ENCODE assay signal across 9 cellular contexts in the genomic region with DNA sequence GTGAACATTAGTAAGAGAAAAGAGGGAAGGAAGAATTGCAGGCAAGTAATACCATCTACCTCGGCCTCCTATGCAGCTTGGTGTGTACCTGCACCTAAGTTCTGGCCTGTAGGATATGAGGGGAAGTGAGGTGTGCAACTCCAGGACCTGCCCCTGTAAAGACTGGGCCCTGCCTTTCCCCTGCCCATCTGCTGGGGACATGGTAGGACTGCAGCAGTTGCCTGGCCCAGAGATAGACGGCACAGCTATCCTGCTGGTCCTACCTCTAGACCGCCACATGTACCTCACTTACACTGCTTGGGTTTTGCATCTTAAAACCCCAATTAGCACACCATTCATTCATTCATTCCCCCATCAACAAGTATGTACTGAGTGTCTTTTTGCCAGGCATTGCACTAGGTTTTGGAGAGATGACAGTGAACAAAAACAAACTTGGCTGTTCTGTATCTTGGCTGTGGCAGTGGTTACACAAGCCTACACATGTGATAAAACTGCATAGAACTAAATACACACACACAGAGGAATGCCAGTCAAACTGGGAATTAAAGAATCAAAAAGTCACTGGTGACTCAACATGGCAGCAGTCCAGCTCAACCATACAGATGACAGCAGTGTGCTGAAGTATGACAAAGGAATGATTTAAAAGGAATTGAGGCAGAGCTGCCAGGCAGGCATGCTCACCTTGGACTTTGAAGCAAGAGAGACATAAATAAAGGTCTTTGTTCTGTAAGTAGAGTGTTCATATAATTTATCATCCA. TPM values are rescaled to one million over a fixed set of nuclear protein-coding genes. Genes with fewer than 3 reads are reported as not detected.
DNase-seq lines count a peak whose midpoint lies in the region; ATAC-seq and TF ChIP-seq lines count a peak whose summit lies in the region.
"Had no signal": no experiment of that assay in that cellular context is flagged by ENCODE, and none has a peak within 500 bp of the region (broad histone marks: within the 10 kb centered on the region; RNA-seq: fewer than 3 reads in every experiment).

No MANE protein-coding gene starts in this region.

- H3K4me2 ChIP-seq in Karpas-422 (ENCODE audit: low read depth, low read length, poor library complexity, severe bottlenecking) = no peak overlapping the region

- no peaks in the 10 kb centered on the region for H3K9me2 ChIP-seq in Karpas-422 (replicated peaks; ENCODE audit: insufficient read depth, low read length)

- intact Hi-C loops in colonic mucosa (cut with DNase I) = no loop called here

- H3K9ac ChIP-seq in colonic mucosa (ENCODE audit: low read depth in 2 of 2, low read length in 2 of 2) = peak overlapping the region in 1 of 2 donors; percentile 12
- H3K9ac ChIP-seq in Karpas-422 (ENCODE audit: low read length) = no peak overlapping the region

- H3K4me3 ChIP-seq in colonic mucosa = no peak overlapping the region
- no peak overlapping the region for H3K4me3 ChIP-seq in Karpas-422 (ENCODE audit: low read length)

- ATAC-seq in GM18519 (IDR thresholded peaks at IDR 0.05; ENCODE audit: low FRiP score, unreplicated experiment) = no peak

- peaks cover 11% of the 10 kb centered on the region for H3K79me2 ChIP-seq in Karpas-422 (ENCODE audit: low read length)

- H4K20me1 ChIP-seq in Karpas-422 (ENCODE audit: insufficient read depth, low read depth, low read length) = 0 out of 2 replicates have a peak, but pooled peaks cover 6% of the 10 kb centered on the region

- H3K27ac ChIP-seq in colonic mucosa = peak overlapping the region; percentile 50
- no peak overlapping the region for H3K27ac ChIP-seq in Karpas-422 (ENCODE audit: low read length)
- H3K27ac ChIP-seq: HL-60 had no signal

- H3K36me3 ChIP-seq in colonic mucosa = no peaks in the 10 kb centered on the region
- peaks cover 8% of the 10 kb centered on the region; the same call in 1 of the 2 replicates for H3K36me3 ChIP-seq in Karpas-422 (ENCODE audit: insufficient read depth, low read length)

- H3K4me1 ChIP-seq in colonic mucosa = no peaks in the 10 kb centered on the region
- peaks cover 10% of the 10 kb centered on the region for H3K4me1 ChIP-seq in Karpas-422 (ENCODE audit: low read length)

- no peak for TF ChIP-seq CTCF in colonic mucosa (IDR thresholded peaks at IDR 0.05)

- H3K9me3 ChIP-seq in colonic mucosa (no peaks in the 10 kb centered on the region), Karpas-422 (ENCODE audit: low read length) (no peaks in the 10 kb centered on the region)

- H2AFZ ChIP-seq in Karpas-422 (ENCODE audit: low read length) = no peak overlapping the region

- peak; percentile 69 for DNase-seq in stimulated activated CD4-positive, alpha-beta T cell treated with anti-CD3 and anti-CD28 coated beads, Interleukin-1b, Interleukin-23, amount 100 ng/mL, for 48 hours
- DNase-seq in stimulated activated CD4-positive, alpha-beta T cell treated with anti-CD3 and anti-CD28 coated beads, Interleukin-4, amount 100 ng/mL, for 1 hour = no peak
- DNase-seq in colonic mucosa = peak; percentile 72
- DNase-seq in mucosa of gallbladder (ENCODE audit: low spot score) = peak; percentile 87
- no peak for DNase-seq in NCI-H1436 (lab: John Stamatoyannopoulos, UW)
- no peak for DNase-seq in NCI-H1436 treated with DMSO at 0.1 percent for 48 hours (lab: John Stamatoyannopoulos, UW)
- DNase-seq in Karpas-422 = no peak

- H3K27me3 ChIP-seq in colonic mucosa (no peaks in the 10 kb centered on the region), Karpas-422 (ENCODE audit: low read length) (no peaks in the 10 kb centered on the region)

RNA-seq across cellular contexts. Expression of a gene that starts 23.3 kb away (rescaled TPM):
- total RNA-seq in colonic mucosa (100 to 1,000 TPM; 101 to 115 TPM), mucosa of gallbladder (145 TPM)
- total RNA-seq in Karpas-422 (2014; rRNA removed; shearing (Covaris generic); ENCODE audit: low replicate concordance) = 28.6 and 42.8 TPM in 2 replicates

RNA-seq across cellular contexts. Expression of a gene that starts 35.1 kb away (rescaled TPM):
- total RNA-seq in colonic mucosa (10 to 100 TPM; 34.3 to 38.7 TPM), mucosa of gallbladder (34.7 TPM)
- 52.5 and 53.2 TPM in 2 replicates for total RNA-seq in Karpas-422 (2014; rRNA removed; shearing (Covaris generic); ENCODE audit: low replicate concordance)

Comparison
In these comparisons a context has a peak if more than half of its experiments do, and no peak if none do; other contexts are left out.
1. DNase-seq: peak in stimulated activated CD4-positive, alpha-beta T cell treated with anti-CD3 and anti-CD28 coated beads, Interleukin-1b, Interleukin-23, amount 100 ng/mL, for 48 hours (single experiment), colonic mucosa (single experiment) and mucosa of gallbladder (single experiment); none in stimulated activated CD4-positive, alpha-beta T cell treated with anti-CD3 and anti-CD28 coated beads, Interleukin-4, amount 100 ng/mL, for 1 hour (single experiment), NCI-H1436 (single experiment), NCI-H1436 treated with DMSO at 0.1 percent for 48 hours (single experiment) and Karpas-422 (single experiment).